8 cellular contexts compared by ENCODE assay signal in genomic region chr6:122033564-122034181, GRCh38.
DNase-seq lines count a peak whose midpoint lies in the region; ATAC-seq, FAIRE-seq and TF ChIP-seq lines count a peak whose summit lies in the region.

No MANE protein-coding gene starts in this region.

- TF ChIP-seq POLR2A in GM12891 (IDR thresholded peaks at IDR 0.05; ENCODE audit: low read depth, low read length) (no peak), H1 (IDR thresholded peaks at IDR 0.05; ENCODE audit: control extremely low read depth in 1 of 2, low read depth in 2 of 2, low read length in 2 of 2) (no peak)

- H2AFZ ChIP-seq in PC-3 (ENCODE audit: low read length) (no peak overlapping the region), H1 (ENCODE audit: low read length) (no peak overlapping the region), mesenchymal stem cell (ENCODE audit: low read depth, low read length) (no peak overlapping the region)

- POLR2A ChIA-PET in PC-3 (lab: Charles Lee; ENCODE audit: unreplicated experiment) (no interaction called here), H1 (lab: Charles Lee; ENCODE audit: partially characterized antibody) (no interaction called here)

- no peak overlapping the region for H3K14ac ChIP-seq in H1 (ENCODE audit: insufficient read length)
- no peak overlapping the region for H3K14ac ChIP-seq in mesenchymal stem cell (ENCODE audit: low read length in 2 of 2)

- peak; percentile 65 for ATAC-seq in PC-3

- H3K27ac ChIP-seq in PC-3 (ENCODE audit: low read length) (no peak overlapping the region), H1 (ENCODE audit: low read depth, low read length) (no peak overlapping the region), mesenchymal stem cell (ENCODE audit: low read length, poor library complexity, severe bottlenecking) (no peak overlapping the region)

- H2BK120ac ChIP-seq in H1 (replicated peaks; ENCODE audit: low read depth, low read length) (no peak overlapping the region), mesenchymal stem cell (ENCODE audit: low read depth, low read length) (no peak overlapping the region)

- H4K5ac ChIP-seq in H1 (ENCODE audit: insufficient read length, low read depth, low read length) = peak overlapping the region; percentile 86

- BruUV-seq in PC-3 (replicated peaks; lab: Mats Ljungman, UMichigan) = no TSS peak

- H2AK5ac ChIP-seq in H1 (ENCODE audit: low read depth, low read length) = no peak overlapping the region
- no peak overlapping the region for H2AK5ac ChIP-seq in mesenchymal stem cell (ENCODE audit: low read length, severe bottlenecking)

- no peaks in the 10 kb centered on the region for H3F3A ChIP-seq in PC-3 (ENCODE audit: low read length, unreplicated experiment)

- H3K4me1 ChIP-seq in PC-3 (ENCODE audit: insufficient read depth, low read length) (no peaks in the 10 kb centered on the region), H1 (replicated peaks in 1 of 4; ENCODE audit: control insufficient read depth in 3 of 4, insufficient read depth in 4 of 4, low read length in 3 of 4) (peaks cover 0 to 3% (median under 1%) of the 10 kb centered on the region in 4 experiments; a peak in 1 of 7 replicates), mesenchymal stem cell (ENCODE audit: control insufficient read depth, insufficient read depth, low read depth, low read length) (no peaks in the 10 kb centered on the region)

- FAIRE-seq in GM12891 (lab: Jason Lieb, UNC) = peak; percentile 79
- peak; percentile 76 for FAIRE-seq in H1 (lab: Jason Lieb, UNC)

- H3K4ac ChIP-seq in H1 (replicated peaks; ENCODE audit: insufficient read length, low read depth, low read length) = no peak overlapping the region
- no peak overlapping the region for H3K4ac ChIP-seq in mesenchymal stem cell (ENCODE audit: low read depth in 1 of 2, low read length in 2 of 2)

- H3K23ac ChIP-seq in H1 (ENCODE audit: insufficient read length) = no peak overlapping the region
- H3K23ac ChIP-seq in mesenchymal stem cell (ENCODE audit: low read length in 2 of 2) = no peak overlapping the region

- no peak overlapping the region for H4K91ac ChIP-seq in H1 (replicated peaks; ENCODE audit: insufficient read length, low read length)
- H4K91ac ChIP-seq in mesenchymal stem cell (ENCODE audit: low read length) = no peak overlapping the region

- no peaks in the 10 kb centered on the region for H3K27me3 ChIP-seq in PC-3 (ENCODE audit: low read length)
- no peaks in the 10 kb centered on the region for H3K27me3 ChIP-seq in H1 (replicated peaks in 1 of 4; ENCODE audit: control insufficient read depth in 3 of 4, extremely low read depth in 1 of 4, insufficient read depth in 3 of 4, low read length in 3 of 4)
- H3K27me3 ChIP-seq in mesenchymal stem cell (ENCODE audit: control insufficient read depth in 1 of 2, insufficient read depth in 1 of 2, low read length in 2 of 2) = no peaks in the 10 kb centered on the region

- peak; percentile 90 to 91 for TF ChIP-seq RAD21 in H1 (IDR thresholded peaks at IDR 0.05 in 1 of 2, conservative IDR thresholded peaks at IDR 0.05 in 1 of 2; ENCODE audit: low read depth in 2 of 2, low read length in 2 of 2)

- no peaks in the 10 kb centered on the region for H3K9me2 ChIP-seq in PC-3 (replicated peaks; ENCODE audit: low read length)

- H3K4me2 ChIP-seq in PC-3 (ENCODE audit: low read length) = no peak overlapping the region
- no peak overlapping the region for H3K4me2 ChIP-seq in H1 (ENCODE audit: insufficient read depth in 1 of 2, low read depth in 2 of 2, low read length in 2 of 2)
- no peak overlapping the region for H3K4me2 ChIP-seq in mesenchymal stem cell (ENCODE audit: low read length, poor library complexity, severe bottlenecking)

- H3K79me2 ChIP-seq in PC-3 (ENCODE audit: low read length) = no peaks in the 10 kb centered on the region
- no peaks in the 10 kb centered on the region for H3K79me2 ChIP-seq in H1 (ENCODE audit: control insufficient read depth in 1 of 2, insufficient read depth in 2 of 2, low read length in 2 of 2)

- no peak overlapping the region for H3K56ac ChIP-seq in H1 (replicated peaks; ENCODE audit: insufficient read length, low read depth, low read length)

- CTCF ChIA-PET in PC-3 (lab: Charles Lee) = no interaction called here
- CTCF ChIA-PET in H1 (lab: Charles Lee; ENCODE audit: partially characterized antibody) = interaction anchor here (0.6 to 2.4 kb wide), 19 partner anchors 10 to 644 kb away, joined by 3 to 12 read pairs (median 3); no protein-coding TSS in a partner anchor

- no peak overlapping the region for H2BK15ac ChIP-seq in H1 (ENCODE audit: low read length)
- H2BK15ac ChIP-seq in mesenchymal stem cell (ENCODE audit: low read depth, poor library complexity, severe bottlenecking) = no peak overlapping the region

- no peaks in the 10 kb centered on the region for H3K36me3 ChIP-seq in PC-3 (ENCODE audit: low read depth, low read length)
- no peaks in the 10 kb centered on the region for H3K36me3 ChIP-seq in H1 (ENCODE audit: control insufficient read depth in 2 of 4, insufficient read depth in 4 of 4, low read length in 3 of 4)
- no peaks in the 10 kb centered on the region for H3K36me3 ChIP-seq in mesenchymal stem cell (ENCODE audit: control insufficient read depth in 1 of 2, insufficient read depth in 2 of 2, low read depth in 1 of 2, low read length in 2 of 2)

- H3K23me2 ChIP-seq in H1 (ENCODE audit: low read depth, low read length) = no peaks in the 10 kb centered on the region

- H4K8ac ChIP-seq in H1 (ENCODE audit: extremely low read depth, insufficient read depth, low read length) (no peak overlapping the region), mesenchymal stem cell (ENCODE audit: low read length) (no peak overlapping the region)

- WGBS in H1 (ENCODE audit: extremely low coverage in 1 of 2, insufficient coverage in 1 of 2, insufficient read length in 1 of 2, insufficient replicate concordance in 2 of 2, low coverage in 1 of 2, low lambda C conversion rate in 2 of 2, missing lambda C conversion rate in 1 of 2), 2 experiments = 0% methylated on average over 1 of the region's 1 CpG; no CpG with 5 or more reads in 1 of the 2 experiments
- WGBS in mesenchymal stem cell = no CpG with 5 or more reads among the region's 1 CpG

- no peaks in the 10 kb centered on the region for H3K9me3 ChIP-seq in PC-3 (ENCODE audit: low read length)
- no peaks in the 10 kb centered on the region for H3K9me3 ChIP-seq in H1 (ENCODE audit: insufficient read depth in 2 of 2, low read depth in 1 of 2, low read length in 1 of 2)
- H3K9me3 ChIP-seq in mesenchymal stem cell (ENCODE audit: control insufficient read depth, low read length) = no peaks in the 10 kb centered on the region

- H3K9ac ChIP-seq in PC-3 (ENCODE audit: low read length) (no peak overlapping the region), H1 (replicated peaks in 1 of 4; ENCODE audit: extremely low read depth in 1 of 4, low read depth in 3 of 4, low read length in 3 of 4) (no peak overlapping the region), mesenchymal stem cell (ENCODE audit: low read length) (peak overlapping the region; percentile 52)

- H3K4me3 ChIP-seq in Jurkat, Clone E6-1 (ENCODE audit: low read length) = no peak overlapping the region
- H3K4me3 ChIP-seq in PC-3 (ENCODE audit: low read length) (no peak overlapping the region), H1 (ENCODE audit: extremely low read depth in 1 of 4, insufficient read depth in 2 of 4, low read depth in 3 of 4, low read length in 4 of 4) (no peak overlapping the region), mesenchymal stem cell (ENCODE audit: insufficient read depth in 1 of 2, low read depth in 1 of 2, low read length in 2 of 2) (no peak overlapping the region)

- no peak overlapping the region for H2BK12ac ChIP-seq in H1 (ENCODE audit: low read depth, low read length)
- H2BK12ac ChIP-seq in mesenchymal stem cell (ENCODE audit: low read length in 2 of 2) = no peak overlapping the region

- TF ChIP-seq CTCF in PC-3 (conservative IDR thresholded peaks at IDR 0.05; ENCODE audit: low read depth, low read length) = peak; percentile 64
- peak in 2 of 3 experiments; percentile 50 to 59; a peak in 2 of 4 replicates for TF ChIP-seq CTCF in H1 (IDR thresholded peaks at IDR 0.05; ENCODE audit: control extremely low read depth in 1 of 3, insufficient read depth in 1 of 3, low read depth in 1 of 3, low read length in 3 of 3)

- H4K20me1 ChIP-seq in PC-3 (ENCODE audit: low read length) (no peaks in the 10 kb centered on the region), H1 (replicated peaks in 1 of 2; ENCODE audit: control insufficient read depth in 1 of 2, insufficient read depth in 2 of 2, low read length in 2 of 2) (no peaks in the 10 kb centered on the region)

- H3K18ac ChIP-seq in H1 (ENCODE audit: extremely low read depth, low read length) (no peak overlapping the region), mesenchymal stem cell (ENCODE audit: low read depth in 1 of 2, low read length in 2 of 2) (no peak overlapping the region)

- TF ChIP-seq EP300 in H1 (IDR thresholded peaks at IDR 0.05; ENCODE audit: borderline replicate concordance in 1 of 2, low read depth in 2 of 2, low read length in 2 of 2) = no peak

- no peaks in the 10 kb centered on the region for H3K79me1 ChIP-seq in H1 (ENCODE audit: low read depth, low read length)
- no peaks in the 10 kb centered on the region for H3K79me1 ChIP-seq in mesenchymal stem cell (replicated peaks; ENCODE audit: low read length, poor library complexity, severe bottlenecking)

- no peak overlapping the region for H2BK5ac ChIP-seq in H1 (ENCODE audit: low read depth, low read length)
- H2BK5ac ChIP-seq in mesenchymal stem cell (ENCODE audit: low read depth, low read length, poor library complexity, severe bottlenecking) = no peak overlapping the region

- H2BK20ac ChIP-seq in H1 (ENCODE audit: low read length) = no peak overlapping the region

- DNase-seq in GM12891 (ENCODE audit: insufficient read length, low spot score) = no peak
- DNase-seq in H4 (ENCODE audit: low spot score) = peak; percentile 71
- DNase-seq in Jurkat, Clone E6-1 (ENCODE audit: low read depth, low spot score) = peak; percentile 37
- DNase-seq in PC-3 = peak; percentile 60
- DNase-seq in H1 (ENCODE audit: low read depth in 1 of 2, low spot score in 2 of 2) = peak in 1 of 2 experiments; percentile 29
- DNase-seq in mesenchymal stem cell = peak; percentile 77
- no peak for DNase-seq in UCSD-AML1 (lab: John Stamatoyannopoulos, UW; ENCODE audit: unreplicated experiment)
- no peak for DNase-seq in activated CD8-positive, alpha-beta memory T cell treated with anti-CD3 and anti-CD28 coated beads, Interleukin-2, amount 50 U/mL, for 48 hours

- intact Hi-C loops in PC-3 (cut with micrococcal nuclease) = loop anchor here (1.0 to 10.0 kb wide), 2 partner anchors 603 to 719 kb away; no protein-coding TSS in a partner anchor

TF ChIP-seq in GM12891, 5 proteins besides CTCF, POLR2A, EP300 and RAD21 (continues in another document):
- TF ChIP-seq SPI1 (IDR thresholded peaks at IDR 0.05; ENCODE audit: low read depth, low read length) (no peak), PAX5 (IDR thresholded peaks at IDR 0.05; ENCODE audit: insufficient read depth, low read length, severe bottlenecking) (no peak), TAF1 (IDR thresholded peaks at IDR 0.05; ENCODE audit: low read depth, low read length) (no peak)

TF ChIP-seq in H1, 55 proteins besides CTCF, POLR2A, EP300 and RAD21 (continues in another document):
- TF ChIP-seq BCL11A (IDR thresholded peaks at IDR 0.05; ENCODE audit: low read depth in 2 of 2, low read length in 2 of 2) (no peak), CEBPB (IDR thresholded peaks at IDR 0.05; ENCODE audit: low read depth, low read length) (peak; percentile 81)

Comparison
In these comparisons a context has a peak if more than half of its experiments do, and no peak if none do; other contexts are left out.
1. DNase-seq: peak in H4 (single experiment), Jurkat, Clone E6-1 (single experiment), PC-3 (single experiment) and mesenchymal stem cell (single experiment); none in GM12891 (single experiment), UCSD-AML1 (single experiment) and activated CD8-positive, alpha-beta memory T cell treated with anti-CD3 and anti-CD28 coated beads, Interleukin-2, amount 50 U/mL, for 48 hours (single experiment).